In the genomic region with DNA sequence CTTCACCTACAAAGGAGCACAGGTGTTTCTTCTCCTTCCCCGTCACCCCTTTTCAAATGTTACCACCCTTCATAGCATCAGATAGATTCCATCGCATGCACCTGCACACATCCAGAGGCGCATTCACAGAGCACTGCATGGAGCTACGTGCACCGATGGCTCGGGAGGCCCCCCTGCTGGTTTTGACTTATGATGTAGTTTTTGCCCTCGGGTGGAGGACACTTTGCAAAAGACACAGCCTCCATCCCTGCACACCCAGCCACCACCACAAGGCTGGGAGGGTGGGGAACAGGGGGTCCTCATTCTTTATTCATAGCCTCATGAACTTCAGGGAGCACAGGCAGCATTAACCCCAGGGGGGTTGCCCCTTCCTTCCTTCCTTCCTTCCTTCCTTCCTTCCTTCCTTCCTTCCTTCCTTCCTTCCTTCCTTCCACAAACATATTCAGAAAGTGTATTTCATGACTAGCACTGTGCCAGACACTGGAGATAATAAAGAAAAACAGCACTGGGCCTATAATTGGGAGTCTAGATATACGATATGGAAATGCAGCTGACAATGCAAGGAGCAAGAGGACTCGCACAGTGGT, we compare ENCODE assay signal across 1 cellular context.
TF ChIP-seq lines count a peak whose summit lies in the region.

No MANE protein-coding gene starts in this region.

TF ChIP-seq in HepG2, 621 proteins besides CTCF, POLR2A, EP300 and RAD21:
- TF ChIP-seq STAG1 (CRISPR knock-in tag; IDR thresholded peaks at IDR 0.05): peak; percentile 25
